ENCODE assay signal across 9 cellular contexts in genomic region chr12:98895086-98895651, GRCh38.
DNase-seq lines count a peak whose midpoint lies in the region; ATAC-seq lines count a peak whose summit lies in the region.
"Had no signal": no experiment of that assay in that cellular context is flagged by ENCODE, and none has a peak within 500 bp of the region (broad histone marks: within the 10 kb centered on the region; RNA-seq: fewer than 3 reads in every experiment).

No MANE protein-coding gene starts in this region.

- ATAC-seq in HG03469 (IDR thresholded peaks at IDR 0.05; ENCODE audit: unreplicated experiment) = no peak

- DNase-seq in NCI-H2196 (lab: John Stamatoyannopoulos, UW; ENCODE audit: unreplicated experiment) (peak; percentile 11), NCI-H2196 treated with DMSO at 0.1 percent for 48 hours (lab: John Stamatoyannopoulos, UW; ENCODE audit: unreplicated experiment) (no peak), SK-MEL-5 (ENCODE audit: low read depth, low spot score) (peak; percentile 32), substantia nigra (lab: John Stamatoyannopoulos, UW) (peak in 41 of 49 donors; percentile 23 to 78 (median 58)), dedifferentiated amniotic fluid mesenchymal stem cell (ENCODE audit: extremely low spot score) (no peak), AML-193 (lab: John Stamatoyannopoulos, UW) (no peak)
- DNase-seq: activated CD4-positive, alpha-beta T cell treated with anti-CD3 and anti-CD28 coated beads, Interleukin-2, amount 50 U/mL, for 1 hour had no signal

- H3K4me3 ChIP-seq in iPS-18c (ENCODE audit: insufficient read depth, low read depth, low read length) = peak overlapping the region; percentile 49

- H3K27ac ChIP-seq in substantia nigra (ENCODE audit: low read depth, low read length, poor library complexity, severe bottlenecking) = peak overlapping the region; percentile 84

- H3K9me3 ChIP-seq in iPS-18c (ENCODE audit: control insufficient read depth, insufficient read depth, low read length) = no peaks in the 10 kb centered on the region

- in situ Hi-C loops in SK-MEL-5 (cut with HindIII; ENCODE audit: low pct_unique_long_range_greater_than_20kb, low sequenced_read_pairs) = no loop called here

Comparison
In these comparisons a context has a peak if more than half of its experiments do, and no peak if none do; other contexts are left out.
1. DNase-seq: peak in NCI-H2196 (single experiment), SK-MEL-5 (single experiment) and substantia nigra (41 of 49); none in NCI-H2196 treated with DMSO at 0.1 percent for 48 hours (single experiment), dedifferentiated amniotic fluid mesenchymal stem cell (single experiment) and AML-193 (0 of 2).